21 cellular contexts compared by ENCODE assay signal in the genomic region with DNA sequence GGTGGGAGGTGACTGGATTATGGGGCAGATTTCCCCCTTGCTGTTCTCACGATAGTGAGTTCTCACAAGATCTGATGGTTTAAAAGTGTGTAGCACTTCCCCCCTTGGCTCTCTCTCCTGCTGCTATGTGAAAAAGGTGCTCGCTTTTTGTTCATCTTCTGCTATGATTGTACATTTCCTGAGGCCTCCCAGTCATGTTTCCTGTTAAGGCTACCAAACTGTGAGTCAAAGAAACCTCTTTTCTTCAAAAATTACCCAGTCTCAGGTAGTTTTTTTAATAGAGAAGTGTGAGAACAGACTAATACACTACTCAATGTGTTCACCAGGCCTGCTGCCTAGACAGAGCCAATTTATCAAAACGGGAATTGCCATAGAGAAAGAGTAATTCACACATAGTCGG.
"Had no signal": no experiment of that assay in that cellular context is flagged by ENCODE, and none has a peak within 500 bp of the region (broad histone marks: within the 10 kb centered on the region; RNA-seq: fewer than 3 reads in every experiment).

No MANE protein-coding gene starts in this region.

- FAIRE-seq: astrocyte had no signal

- H3K9me3 Mint-ChIP-seq: effector memory CD8-positive, alpha-beta T cell; natural killer cell had no signal

- DNase-seq: activated CD4-positive, alpha-beta T cell treated with anti-CD3 and anti-CD28 coated beads for 48 hours; activated naive CD4-positive, alpha-beta T cell treated with anti-CD3 and anti-CD28 coated beads, Interleukin-2, amount 10 ng/mL, durations not matched to agents 7 days and 5 days; adrenal gland; central memory CD4-positive, alpha-beta T cell; dorsolateral prefrontal cortex; effector memory CD8-positive, alpha-beta T cell; esophagus squamous epithelium; gastrocnemius medialis; hippocampal formation; left ventricle myocardium superior; midbrain; natural killer cell; sigmoid colon; stimulated activated CD4-positive, alpha-beta T cell treated with anti-CD3 and anti-CD28 coated beads, Interleukin-15, amount 100 ng/mL, for 24 hours; stimulated activated CD4-positive, alpha-beta T cell treated with anti-CD3 and anti-CD28 coated beads, Interleukin-4, amount 100 ng/mL, for 1 hour; T-helper 9 cell; tibial artery had no signal

- H3K27ac Mint-ChIP-seq: activated naive CD4-positive, alpha-beta T cell treated with anti-CD3 and anti-CD28 coated beads, Interleukin-2, amount 10 ng/mL, durations not matched to agents 7 days and 5 days; effector memory CD8-positive, alpha-beta T cell; natural killer cell; stimulated activated naive CD8-positive, alpha-beta T cell treated with anti-CD3 and anti-CD28 coated beads, Interleukin-15, Interleukin-2, amounts not matched to agents 100 ng/mL and 50 ng/mL, for 24 hours had no signal

- H3K27me3 Mint-ChIP-seq: activated naive CD4-positive, alpha-beta T cell treated with anti-CD3 and anti-CD28 coated beads, Interleukin-2, amount 10 ng/mL, durations not matched to agents 7 days and 5 days; effector memory CD8-positive, alpha-beta T cell; stimulated activated naive CD8-positive, alpha-beta T cell treated with anti-CD3 and anti-CD28 coated beads, Interleukin-15, Interleukin-2, amounts not matched to agents 100 ng/mL and 50 ng/mL, for 24 hours had no signal

- H3K4me3 Mint-ChIP-seq: activated naive CD4-positive, alpha-beta T cell treated with anti-CD3 and anti-CD28 coated beads, Interleukin-2, amount 10 ng/mL, durations not matched to agents 7 days and 5 days; effector memory CD8-positive, alpha-beta T cell; natural killer cell; stimulated activated naive CD8-positive, alpha-beta T cell treated with anti-CD3 and anti-CD28 coated beads, Interleukin-15, Interleukin-2, amounts not matched to agents 100 ng/mL and 50 ng/mL, for 24 hours had no signal

- ATAC-seq: effector memory CD8-positive, alpha-beta T cell; gastrocnemius medialis; left ventricle myocardium superior; natural killer cell had no signal

- H3K27me3 ChIP-seq: adrenal gland, dorsolateral prefrontal cortex, esophagus squamous epithelium, gastrocnemius medialis, sigmoid colon, SJSA1, tibial artery had no signal

- H3K36me3 ChIP-seq: adrenal gland, gastrocnemius medialis, sigmoid colon, SJSA1, tibial artery had no signal

- H3K4me1 ChIP-seq: adrenal gland, esophagus squamous epithelium, gastrocnemius medialis, sigmoid colon, SJSA1, tibial artery had no signal

- H3K9me3 ChIP-seq: adrenal gland, esophagus squamous epithelium, gastrocnemius medialis, sigmoid colon, SJSA1, tibial artery had no signal

- H3K4me2 ChIP-seq: smooth muscle cell had no signal

- H3K27ac ChIP-seq: adrenal gland, dorsolateral prefrontal cortex, esophagus squamous epithelium, gastrocnemius medialis, sigmoid colon, SJSA1, tibial artery had no signal

- H3K4me3 ChIP-seq: adrenal gland, dorsolateral prefrontal cortex, esophagus squamous epithelium, gastrocnemius medialis, sigmoid colon, SJSA1, smooth muscle cell, tibial artery had no signal
